In genomic region chrX:151973262-151973661, GRCh38 we compare ENCODE assay signal across 11 cellular contexts. TPM values are rescaled to one million over a fixed set of nuclear protein-coding genes. Genes with fewer than 3 reads are reported as not detected.
DNase-seq lines count a peak whose midpoint lies in the region; ATAC-seq and TF ChIP-seq lines count a peak whose summit lies in the region.
"Had no signal": no experiment of that assay in that cellular context is flagged by ENCODE, and none has a peak within 500 bp of the region (broad histone marks: within the 10 kb centered on the region; RNA-seq: fewer than 3 reads in every experiment).

No MANE protein-coding gene starts in this region.

- in situ Hi-C loops in astrocyte of the cerebellum (cut with HindIII; ENCODE audit: low sequenced_read_pairs): no loop called here

- H3K4me1 ChIP-seq in hepatocyte (ENCODE audit: insufficient read depth): no peaks in the 10 kb centered on the region
- peaks cover 0 to 10% (median 0%) of the 10 kb centered on the region in 4 donors for H3K4me1 ChIP-seq in stomach
- H3K4me1 ChIP-seq: HAP-1 had no signal

- DNase-seq in HFF-Myc (ENCODE audit: extremely low read depth, low read depth) (no peak), astrocyte of the cerebellum (ENCODE audit: low read depth) (no peak), hepatocyte (ENCODE audit: low spot score) (no peak), stomach (no peak), SKM-1 (lab: John Stamatoyannopoulos, UW; ENCODE audit: unreplicated experiment) (no peak), SW480 (ENCODE audit: low spot score) (no peak)
- DNase-seq: NCI-H2081 had no signal

- 46% methylated on average over 4 of the region's 4 CpGs for WGBS in hepatocyte (ENCODE audit: low lambda C conversion rate, missing lambda C conversion rate)
- 41 to 59% (median 54%) methylated on average over 4 of the region's 4 CpGs for WGBS in stomach, 5 donors

- H3K79me2 ChIP-seq in hepatocyte: peaks cover 6% of the 10 kb centered on the region

- intact Hi-C loops in stomach (cut with DNase I; ENCODE audit: low total_unique reads): no loop called here

- peak overlapping the region; percentile 84 for H3K4me2 ChIP-seq in hepatocyte

- peak overlapping the region; percentile 44 for H3K4me3 ChIP-seq in HFF-Myc (replicated peaks; ENCODE audit: low read depth, low read length)
- peak overlapping the region; percentile 62 for H3K4me3 ChIP-seq in astrocyte of the cerebellum (ENCODE audit: low read depth, low read length)
- peak overlapping the region; percentile 6 for H3K4me3 ChIP-seq in hepatocyte
- H3K4me3 ChIP-seq in stomach: peak overlapping the region; percentile 45 to 49 (median 48)
- H3K4me3 ChIP-seq: HAP-1 had no signal

- ATAC-seq in GM18858 (IDR thresholded peaks at IDR 0.05; ENCODE audit: unreplicated experiment) (no peak), HG03135 (IDR thresholded peaks at IDR 0.05; ENCODE audit: unreplicated experiment) (no peak)

- H3K9me2 ChIP-seq in hepatocyte (replicated peaks; ENCODE audit: insufficient read depth): no peaks in the 10 kb centered on the region

- TF ChIP-seq CTCF in HFF-Myc (IDR thresholded peaks at IDR 0.05; ENCODE audit: low read depth, low read length, missing control alignments) (no peak), astrocyte of the cerebellum (IDR thresholded peaks at IDR 0.05; ENCODE audit: low read depth, low read length, missing control alignments) (no peak), hepatocyte (IDR thresholded peaks at IDR 0.05; ENCODE audit: poor library complexity) (no peak), stomach (IDR thresholded peaks at IDR 0.05) (no peak)

- no peaks in the 10 kb centered on the region for H3K27me3 ChIP-seq in hepatocyte
- H3K27me3 ChIP-seq in stomach: peaks cover 0 to 24% (median 23%) of the 10 kb centered on the region in 3 donors

- H3K9me3 ChIP-seq in hepatocyte (ENCODE audit: low read depth) (no peaks in the 10 kb centered on the region), stomach (peaks cover 0 to under 1% (median 0%) of the 10 kb centered on the region in 4 donors)
- H3K9me3 ChIP-seq: HAP-1 had no signal

- H3K36me3 ChIP-seq in hepatocyte (replicated peaks; ENCODE audit: insufficient read depth, low read depth) (no peaks in the 10 kb centered on the region), stomach (peaks cover 0 to 4% (median 0%) of the 10 kb centered on the region in 4 donors)
- H3K36me3 ChIP-seq: cardiac muscle cell, HAP-1 had no signal

- no peak for TF ChIP-seq POLR2A in stomach (IDR thresholded peaks at IDR 0.05)

- TF ChIP-seq EP300 in stomach (IDR thresholded peaks at IDR 0.05): no peak

- H3K27ac ChIP-seq in hepatocyte (no peak overlapping the region), stomach (peak overlapping the region in 3 of 5 donors; percentile 68 to 75 (median 71))
- H3K27ac ChIP-seq: cardiac muscle cell had no signal

- H4K20me1 ChIP-seq in hepatocyte (ENCODE audit: insufficient read depth, poor library complexity, severe bottlenecking): no peaks in the 10 kb centered on the region

- no peak overlapping the region for H2AFZ ChIP-seq in hepatocyte

RNA-seq across cellular contexts. Expression of gene GABRE, which starts 1.2 kb away (rescaled TPM):
- 15.1 and 15.5 TPM in 2 replicates for total RNA-seq in hepatocyte
- polyA plus RNA-seq in hepatocyte: 9.0 and 17.8 TPM in 2 replicates
- 1,000 to 10,000 TPM in 1 of 5 donors, 10 to 100 TPM in 2, 1 to 10 TPM in 2; 6.2 to 1,253 (median 11.9) TPM for total RNA-seq in stomach
- 10 to 100 TPM in 1 of 3 donors, under 1 TPM in 2; 0.37 to 29.4 (median 0.61) TPM for polyA plus RNA-seq in stomach

Comparison
In these comparisons a context has a peak if more than half of its experiments do, and no peak if none do; other contexts are left out.
1. H3K4me3 ChIP-seq: peak in every context shown above with its lines; median percentile 62 in astrocyte of the cerebellum; 48 in stomach; 44 in HFF-Myc; 6 in hepatocyte.